ENCODE assay signal across 8 cellular contexts in genomic region chr14:70955543-70956480, GRCh38. TPM values are rescaled to one million over a fixed set of nuclear protein-coding genes. Genes with fewer than 3 reads are reported as not detected.
A peak's percentile ranks its signal among the peaks of the same experiment; 100 is the strongest.
DNase-seq lines count a peak whose midpoint lies in the region; ATAC-seq and TF ChIP-seq lines count a peak whose summit lies in the region.

No MANE protein-coding gene starts in this region.

- no peaks in the 10 kb centered on the region for H3K9me3 ChIP-seq in CD8-positive, alpha-beta T cell (ENCODE audit: low read length)
- H3K9me3 ChIP-seq in HEK293 (ENCODE audit: control insufficient read depth, insufficient read depth, low read depth, low read length), result no peaks in the 10 kb centered on the region

- H3K9me3 Mint-ChIP-seq in CD8-positive, alpha-beta T cell, result no peaks in the 10 kb centered on the region

- peaks cover 35% of the 10 kb centered on the region for H3K4me1 Mint-ChIP-seq in CD8-positive, alpha-beta T cell (ENCODE audit: low read depth)

- H3K27me3 Mint-ChIP-seq in CD8-positive, alpha-beta T cell (ENCODE audit: low read depth), result no peaks in the 10 kb centered on the region

- peak; percentile 90 for TF ChIP-seq CTCF in CD8-positive, alpha-beta T cell (IDR thresholded peaks at IDR 0.05)
- TF ChIP-seq CTCF in HEK293 (tag by site-specific recombination; IDR thresholded peaks at IDR 0.05) (no peak), epithelial cell of esophagus (IDR thresholded peaks at IDR 0.05; ENCODE audit: insufficient read depth, low read depth, low read length, missing control alignments) (peak; percentile 56)

- CTCF ChIA-PET in CD8-positive, alpha-beta T cell (lab: Charles Lee), result interaction anchor here (0.8 to 6.0 kb wide), 33 partner anchors 8 to 155 kb away, joined by 3 to 154 read pairs (median 5); partner anchors contain the start of genes MAP3K9 and PCNX1
- CTCF ChIA-PET in HEK293 (lab: Yijun Ruan, JAX), result interaction anchor here (0.6 to 1.1 kb wide), 16 partner anchors 10 to 850 kb away, joined by 3 to 6 read pairs (median 3); no protein-coding TSS in a partner anchor

- POLR2A ChIA-PET in CD8-positive, alpha-beta T cell (lab: Charles Lee), result interaction anchor here (0.6 to 5.8 kb wide), 7 partner anchors 21 to 138 kb away, joined by 3 to 41 read pairs (median 4); partner anchors contain the start of gene PCNX1
- POLR2A ChIA-PET in HEK293 (lab: Yijun Ruan, JAX), result no interaction called here

- peaks cover 20% of the 10 kb centered on the region for H3K4me1 ChIP-seq in CD8-positive, alpha-beta T cell (ENCODE audit: insufficient read depth, low read length)
- no peaks in the 10 kb centered on the region for H3K4me1 ChIP-seq in HEK293 (ENCODE audit: control insufficient read depth, insufficient read depth, low read length)

- peaks cover 29% of the 10 kb centered on the region for H3K36me3 Mint-ChIP-seq in CD8-positive, alpha-beta T cell

- no peak overlapping the region for H3K27ac ChIP-seq in CD8-positive, alpha-beta T cell (ENCODE audit: low read depth, low read length)
- H3K27ac ChIP-seq in HEK293 (ENCODE audit: extremely low read depth, low read depth, low read length), result no peak overlapping the region

- no peak overlapping the region for H3K4me3 ChIP-seq in CD8-positive, alpha-beta T cell (ENCODE audit: low read depth, low read length)
- no peak overlapping the region for H3K4me3 ChIP-seq in HEK293 (ENCODE audit: low read depth, low read length)
- H3K4me3 ChIP-seq in epithelial cell of esophagus (ENCODE audit: low read length), result no peak overlapping the region

- peak; percentile 94 for ATAC-seq in CD8-positive, alpha-beta T cell
- ATAC-seq in HG03469 (IDR thresholded peaks at IDR 0.05; ENCODE audit: unreplicated experiment), result no peak

- intact Hi-C loops in CD8-positive, alpha-beta T cell (cut with DNase I, micrococcal nuclease), result loop anchor here (1.0 to 10.0 kb wide), 8 partner anchors 15 to 1139 kb away; partner anchors contain the start of gene PCNX1 (in 2 of the 2)

- H3K4me3 Mint-ChIP-seq in CD8-positive, alpha-beta T cell, result no peak overlapping the region

- no peaks in the 10 kb centered on the region for H3K36me3 ChIP-seq in CD8-positive, alpha-beta T cell (ENCODE audit: insufficient read depth, low read length)
- H3K36me3 ChIP-seq in HEK293 (ENCODE audit: control insufficient read depth in 2 of 2, insufficient read depth in 1 of 2, low read length in 2 of 2), result peaks cover 10 to 13% of the 10 kb centered on the region in 2 experiments

- no peak overlapping the region for H3K27ac Mint-ChIP-seq in CD8-positive, alpha-beta T cell

- DNase-seq in CD8-positive, alpha-beta T cell, result peak; percentile 10 to 66 (median 55)
- peak; percentile 17 for DNase-seq in UCSD-AML1 (lab: John Stamatoyannopoulos, UW; ENCODE audit: unreplicated experiment)
- peak; percentile 34 for DNase-seq in epithelial cell of esophagus (ENCODE audit: low read depth)
- DNase-seq in renal cortical epithelial cell (ENCODE audit: low read depth), result peak; percentile 26
- no peak for DNase-seq in NCI-H2227 treated with DMSO at 0.1 percent for 48 hours (lab: John Stamatoyannopoulos, UW)
- DNase-seq in NCI-H748 treated with DMSO at 0.1 percent for 48 hours (lab: John Stamatoyannopoulos, UW), result no peak

- H3K27me3 ChIP-seq in CD8-positive, alpha-beta T cell (ENCODE audit: insufficient read depth, low read length), result no peaks in the 10 kb centered on the region

TF ChIP-seq in HEK293, 187 proteins besides CTCF, POLR2A, EP300 and RAD21:
- 0 out of 2 replicates have a peak, but pooled peaks have one; percentile 32 for TF ChIP-seq ZNF660 (tag by site-specific recombination; IDR thresholded peaks at IDR 0.05)
- no peak for TF ChIP-seq ZNF19 (tag by site-specific recombination; IDR thresholded peaks at IDR 0.05; ENCODE audit: low read depth)
- peak; percentile 40 for TF ChIP-seq ZNF654 (tag by site-specific recombination; IDR thresholded peaks at IDR 0.05; ENCODE audit: low read depth)

RNA-seq across cellular contexts. Expression of gene PCNX1, which starts 48.6 kb away (rescaled TPM):
- total RNA-seq in CD8-positive, alpha-beta T cell, result 10 to 100 TPM; 54.0 to 63.5 TPM
- total RNA-seq in renal cortical epithelial cell, result 40.1 and 69.0 TPM in 2 replicates

Comparison
In these comparisons a context has a peak if more than half of its experiments do, and no peak if none do; other contexts are left out.
1. DNase-seq: peak in CD8-positive, alpha-beta T cell (7 of 7), UCSD-AML1 (single experiment), epithelial cell of esophagus (single experiment) and renal cortical epithelial cell (single experiment); none in NCI-H2227 treated with DMSO at 0.1 percent for 48 hours (single experiment) and NCI-H748 treated with DMSO at 0.1 percent for 48 hours (single experiment).